ENCODE assay signal across 9 cellular contexts in the genomic region with DNA sequence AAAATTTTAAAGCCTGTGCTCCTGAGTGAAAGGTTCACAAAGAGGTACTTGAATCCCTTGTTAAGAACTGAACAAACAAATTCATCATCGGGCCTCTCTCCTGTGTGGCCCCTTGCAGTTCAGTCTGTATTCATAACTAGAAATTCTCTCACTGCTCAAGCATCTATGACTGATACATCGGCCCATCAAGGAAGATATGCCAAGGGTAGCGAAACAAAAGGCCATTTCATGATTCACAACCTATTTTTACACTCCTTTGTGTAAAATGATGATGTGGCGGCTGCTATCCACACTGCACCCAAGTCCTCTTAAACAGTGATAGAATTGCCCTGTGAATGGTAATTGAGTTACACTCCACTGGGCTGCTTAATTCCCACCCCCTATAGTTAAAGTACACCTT.
DNase-seq lines count a peak whose midpoint lies in the region; ATAC-seq and TF ChIP-seq lines count a peak whose summit lies in the region.
"Had no signal": no experiment of that assay in that cellular context is flagged by ENCODE, and none has a peak within 500 bp of the region (broad histone marks: within the 10 kb centered on the region; RNA-seq: fewer than 3 reads in every experiment).

No MANE protein-coding gene starts in this region.

- peak overlapping the region; percentile 78 for H3K27ac Mint-ChIP-seq in chondrocyte (ENCODE audit: unreplicated experiment)
- no peak overlapping the region for H3K27ac Mint-ChIP-seq in activated CD4-positive, alpha-beta T cell treated with anti-CD3 and anti-CD28 coated beads, Interleukin-2, amount 10 ng/mL, durations not matched to agents 24 days and 14 days

- no peak overlapping the region for H3K4me3 Mint-ChIP-seq in chondrocyte (ENCODE audit: unreplicated experiment)
- H3K4me3 Mint-ChIP-seq in activated CD4-positive, alpha-beta T cell treated with anti-CD3 and anti-CD28 coated beads, Interleukin-2, amount 10 ng/mL, durations not matched to agents 24 days and 14 days, result no peak overlapping the region

- H3K36me3 Mint-ChIP-seq in chondrocyte (ENCODE audit: low read depth), result no peaks in the 10 kb centered on the region
- peaks cover 3% of the 10 kb centered on the region for H3K36me3 Mint-ChIP-seq in activated CD4-positive, alpha-beta T cell treated with anti-CD3 and anti-CD28 coated beads, Interleukin-2, amount 10 ng/mL, durations not matched to agents 24 days and 14 days (ENCODE audit: low read depth)

- intact Hi-C loops in activated CD4-positive, alpha-beta T cell treated with anti-CD3 and anti-CD28 coated beads, Interleukin-2, amount 10 ng/mL, durations not matched to agents 24 days and 14 days (cut with micrococcal nuclease), result no loop called here

- peak; percentile 62 for ATAC-seq in GM21786 (IDR thresholded peaks at IDR 0.05; ENCODE audit: unreplicated experiment)
- no peak for ATAC-seq in HG03521 (IDR thresholded peaks at IDR 0.05; ENCODE audit: unreplicated experiment)
- ATAC-seq in GM21360 (IDR thresholded peaks at IDR 0.05; ENCODE audit: unreplicated experiment), result no peak
- ATAC-seq in HG03097 (IDR thresholded peaks at IDR 0.05; ENCODE audit: low FRiP score, unreplicated experiment), result no peak

- H3K4me1 Mint-ChIP-seq in chondrocyte (ENCODE audit: low read depth), result peaks cover 38% of the 10 kb centered on the region
- no peaks in the 10 kb centered on the region for H3K4me1 Mint-ChIP-seq in activated CD4-positive, alpha-beta T cell treated with anti-CD3 and anti-CD28 coated beads, Interleukin-2, amount 10 ng/mL, durations not matched to agents 24 days and 14 days

- no peaks in the 10 kb centered on the region for H3K27me3 Mint-ChIP-seq in chondrocyte (ENCODE audit: low read depth)
- H3K27me3 Mint-ChIP-seq in activated CD4-positive, alpha-beta T cell treated with anti-CD3 and anti-CD28 coated beads, Interleukin-2, amount 10 ng/mL, durations not matched to agents 24 days and 14 days, result no peaks in the 10 kb centered on the region

- peak; percentile 78 to 95 for DNase-seq in NCI-H2081 (lab: John Stamatoyannopoulos, UW)
- no peak for DNase-seq in chondrocyte (ENCODE audit: low spot score)
- peak; percentile 60 for DNase-seq in pulmonary artery endothelial cell (ENCODE audit: low read depth, low spot score)
- DNase-seq in activated CD4-positive, alpha-beta T cell treated with anti-CD3 and anti-CD28 coated beads, Interleukin-2, amount 10 ng/mL, durations not matched to agents 24 days and 14 days, result no peak
- DNase-seq: NCI-H82 had no signal

- no peak for TF ChIP-seq CTCF in chondrocyte (IDR thresholded peaks at IDR 0.05)

- H3K9me3 Mint-ChIP-seq in chondrocyte (ENCODE audit: low read depth), result peaks cover 2% of the 10 kb centered on the region
- no peaks in the 10 kb centered on the region for H3K9me3 Mint-ChIP-seq in activated CD4-positive, alpha-beta T cell treated with anti-CD3 and anti-CD28 coated beads, Interleukin-2, amount 10 ng/mL, durations not matched to agents 24 days and 14 days

Comparison
In these comparisons a context has a peak if more than half of its experiments do, and no peak if none do; other contexts are left out.
1. DNase-seq: peak in NCI-H2081 (2 of 2) and pulmonary artery endothelial cell (single experiment); none in chondrocyte (single experiment) and activated CD4-positive, alpha-beta T cell treated with anti-CD3 and anti-CD28 coated beads, Interleukin-2, amount 10 ng/mL, durations not matched to agents 24 days and 14 days (single experiment).